ENCODE assay signal across 9 cellular contexts in the genomic region with DNA sequence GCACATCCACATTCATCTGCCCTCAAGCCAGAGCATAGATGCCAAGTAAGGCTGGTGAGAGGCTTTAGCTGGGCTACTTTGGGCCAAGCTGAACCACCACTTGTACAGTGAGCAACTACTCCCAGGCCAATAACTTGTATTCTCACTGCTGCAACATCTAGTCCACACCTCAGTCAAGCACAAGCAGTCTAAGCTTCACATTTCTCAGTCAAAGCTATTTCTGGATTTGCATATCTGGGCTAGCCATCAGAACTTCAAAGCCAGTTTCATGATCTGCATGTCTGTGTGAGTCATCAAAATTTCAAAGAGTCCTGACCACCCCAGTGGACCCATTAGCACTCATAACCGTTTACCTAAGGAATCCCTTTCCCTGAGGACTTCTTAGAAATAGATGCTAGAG.
A peak's percentile ranks its signal among the peaks of the same experiment; 100 is the strongest.
DNase-seq lines count a peak whose midpoint lies in the region; ATAC-seq and TF ChIP-seq lines count a peak whose summit lies in the region.
"Had no signal": no experiment of that assay in that cellular context is flagged by ENCODE, and none has a peak within 500 bp of the region (broad histone marks: within the 10 kb centered on the region; RNA-seq: fewer than 3 reads in every experiment).

No MANE protein-coding gene starts in this region.

- H3K4me1 ChIP-seq in left lung (no peaks in the 10 kb centered on the region), adrenal gland (replicated peaks in 1 of 2) (no peaks in the 10 kb centered on the region)

- ATAC-seq in GM18868 (IDR thresholded peaks at IDR 0.05; ENCODE audit: unreplicated experiment), result peak; percentile 86
- peak; percentile 47 for ATAC-seq in HG02938 (IDR thresholded peaks at IDR 0.05; ENCODE audit: unreplicated experiment)
- peak; percentile 18 for ATAC-seq in left lung

- 15 to 50% (median 35%) methylated on average over 1 of the region's 1 CpG for WGBS in adrenal gland, 4 donors

- peak; percentile 88 for DNase-seq in amniotic epithelial cell (ENCODE audit: low read depth)
- DNase-seq in left lung, result no peak
- DNase-seq in Kasumi-1 (lab: John Stamatoyannopoulos, UW), result no peak
- DNase-seq in adrenal gland, result no peak
- DNase-seq in activated CD4-positive, alpha-beta T cell treated with anti-CD3 and anti-CD28 coated beads, Interleukin-2, amount 50 U/mL, for 1 hour, result no peak
- no peak for DNase-seq in activated CD4-positive, alpha-beta T cell treated with anti-CD3 and anti-CD28 coated beads for 4 hours

- H3K27ac ChIP-seq in left lung (no peak overlapping the region), adrenal gland (no peak overlapping the region)
- H3K27ac ChIP-seq: SK-N-MC had no signal

- TF ChIP-seq CTCF in left lung (IDR thresholded peaks at IDR 0.05) (no peak), adrenal gland (IDR thresholded peaks at IDR 0.05) (no peak)

- peaks cover 0 to 20% of the 10 kb centered on the region in 2 donors for H3K36me3 ChIP-seq in left lung
- H3K36me3 ChIP-seq in adrenal gland (replicated peaks in 1 of 2), result peaks cover 0 to 8% of the 10 kb centered on the region in 2 donors

- H3K4me3 ChIP-seq in left lung (no peak overlapping the region), adrenal gland (no peak overlapping the region)
- H3K4me3 ChIP-seq: SK-N-MC had no signal

- TF ChIP-seq POLR2A in adrenal gland (IDR thresholded peaks at IDR 0.05), result no peak

- intact Hi-C loops in left lung (cut with DNase I), result no loop called here
- intact Hi-C loops in adrenal gland (cut with DNase I), result loop anchor here (10.0 kb wide), 2 partner anchors 107 to 197 kb away; partner anchors contain the start of gene WLS (in 1 of the 2)

- H3K27me3 ChIP-seq in left lung, result no peaks in the 10 kb centered on the region
- no peaks in the 10 kb centered on the region for H3K27me3 ChIP-seq in adrenal gland

- H3K9me3 ChIP-seq in left lung (no peaks in the 10 kb centered on the region), adrenal gland (replicated peaks in 1 of 3) (no peaks in the 10 kb centered on the region)

Comparison
In these comparisons a context has a peak if more than half of its experiments do, and no peak if none do; other contexts are left out.
1. ATAC-seq: peak in every context shown above with its lines; median percentile 86 in GM18868; 47 in HG02938; 18 in left lung.
2. intact Hi-C loops: an anchor here in adrenal gland (10.0 kb wide); none called in left lung.